In genomic region chr11:62420882-62421281, GRCh38 we compare ENCODE assay signal across 1 cellular context.
TF ChIP-seq lines count a peak whose summit lies in the region.

No MANE protein-coding gene starts in this region.

TF ChIP-seq in K562, 482 proteins besides CTCF, POLR2A, EP300 and RAD21:
- TF ChIP-seq, protein P1, sequence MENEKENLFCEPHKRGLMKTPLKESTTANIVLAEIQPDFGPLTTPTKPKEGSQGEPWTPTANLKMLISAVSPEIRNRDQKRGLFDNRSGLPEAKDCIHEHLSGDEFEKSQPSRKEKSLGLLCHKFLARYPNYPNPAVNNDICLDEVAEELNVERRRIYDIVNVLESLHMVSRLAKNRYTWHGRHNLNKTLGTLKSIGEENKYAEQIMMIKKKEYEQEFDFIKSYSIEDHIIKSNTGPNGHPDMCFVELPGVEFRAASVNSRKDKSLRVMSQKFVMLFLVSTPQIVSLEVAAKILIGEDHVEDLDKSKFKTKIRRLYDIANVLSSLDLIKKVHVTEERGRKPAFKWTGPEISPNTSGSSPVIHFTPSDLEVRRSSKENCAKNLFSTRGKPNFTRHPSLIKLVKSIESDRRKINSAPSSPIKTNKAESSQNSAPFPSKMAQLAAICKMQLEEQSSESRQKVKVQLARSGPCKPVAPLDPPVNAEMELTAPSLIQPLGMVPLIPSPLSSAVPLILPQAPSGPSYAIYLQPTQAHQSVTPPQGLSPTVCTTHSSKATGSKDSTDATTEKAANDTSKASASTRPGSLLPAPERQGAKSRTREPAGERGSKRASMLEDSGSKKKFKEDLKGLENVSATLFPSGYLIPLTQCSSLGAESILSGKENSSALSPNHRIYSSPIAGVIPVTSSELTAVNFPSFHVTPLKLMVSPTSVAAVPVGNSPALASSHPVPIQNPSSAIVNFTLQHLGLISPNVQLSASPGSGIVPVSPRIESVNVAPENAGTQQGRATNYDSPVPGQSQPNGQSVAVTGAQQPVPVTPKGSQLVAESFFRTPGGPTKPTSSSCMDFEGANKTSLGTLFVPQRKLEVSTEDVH (IDR thresholded peaks at IDR 0.05; ENCODE audit: low read depth, partially characterized antibody) = no peak
- TF ChIP-seq ESRRB (CRISPR knock-in tag; IDR thresholded peaks at IDR 0.05; ENCODE audit: borderline replicate concordance) (no peak), RBM25 (IDR thresholded peaks at IDR 0.05; ENCODE audit: low read depth, low read length, severe bottlenecking) (peak; percentile 63), KDM1A (IDR thresholded peaks at IDR 0.05) (peak in 1 of 2 experiments; percentile 45; a peak in 1 of 4 replicates), BCOR (IDR thresholded peaks at IDR 0.05) (peak; percentile 57), CREB3L1 (IDR thresholded peaks at IDR 0.05; ENCODE audit: borderline replicate concordance, low read depth) (no peak), ADNP (tag; IDR thresholded peaks at IDR 0.05) (0 out of 2 replicates have a peak, but pooled peaks have one; percentile 38)
